In genomic region chr7:35968140-35968940, GRCh38 we compare ENCODE assay signal across 26 cellular contexts.
DNase-seq lines count a peak whose midpoint lies in the region; ATAC-seq, FAIRE-seq and TF ChIP-seq lines count a peak whose summit lies in the region.
"Had no signal": no experiment of that assay in that cellular context is flagged by ENCODE, and none has a peak within 500 bp of the region (broad histone marks: within the 10 kb centered on the region; RNA-seq: fewer than 3 reads in every experiment).

No MANE protein-coding gene starts in this region.

- DNase-seq in SK-N-SH (peak; percentile 21), endothelial cell of umbilical vein (ENCODE audit: low read depth, low spot score) (no peak), posterior vena cava (ENCODE audit: low spot score) (peak; percentile 77), upper lobe of right lung (no peak), T-cell (no peak), NCI-H1436 (lab: John Stamatoyannopoulos, UW) (no peak)
- DNase-seq: Calu3; GM23248; HCEC 1CT; MM.1S; NCI-H1694; NCI-H2029 treated with DMSO at 0.1 percent for 48 hours; NCI-H446 treated with DMSO at 0.1 percent for 48 hours; NCI-H526; NCI-H82; NK-92 treated with Interleukin-12 subunit alpha and Interleukin-12 subunit beta, amount 100 ng/mL, for 24 hours; PC-9 had no signal

- H3K27me3 ChIP-seq in SK-N-SH (ENCODE audit: insufficient read depth) (no peaks in the 10 kb centered on the region), endothelial cell of umbilical vein (ENCODE audit: control insufficient read depth in 2 of 2, insufficient read depth in 2 of 2, low read length in 2 of 2) (peaks cover 0 to 4% of the 10 kb centered on the region in 2 experiments), upper lobe of right lung (peaks cover 4% of the 10 kb centered on the region)
- H3K27me3 ChIP-seq: SJSA1 had no signal

- no peak for TF ChIP-seq RAD21 in SK-N-SH (IDR thresholded peaks at IDR 0.05; ENCODE audit: low read length)

- TF ChIP-seq POLR2A in endothelial cell of umbilical vein (IDR thresholded peaks at IDR 0.05; ENCODE audit: low read depth, low read length) = no peak

- H3K4me3 Mint-ChIP-seq in T-cell = no peak overlapping the region

- H3K36me3 ChIP-seq in SK-N-SH (replicated peaks in 1 of 2; ENCODE audit: control insufficient read depth in 1 of 2, insufficient read depth in 2 of 2, low read length in 1 of 2) (no peaks in the 10 kb centered on the region), endothelial cell of umbilical vein (ENCODE audit: control insufficient read depth in 2 of 2, extremely low read depth in 1 of 2, insufficient read depth in 2 of 2, low read length in 2 of 2) (no peaks in the 10 kb centered on the region), upper lobe of right lung (no peaks in the 10 kb centered on the region)
- H3K36me3 ChIP-seq: SJSA1 had no signal

- ATAC-seq in SK-N-SH treated with all-trans-retinoic acid at 6 μM for 48 hours (no peak), upper lobe of right lung (peak; percentile 12), T-cell (replicated peaks in 1 of 4) (no peak), GM21825 (IDR thresholded peaks at IDR 0.05; ENCODE audit: unreplicated experiment) (no peak)
- ATAC-seq: Right ventricle myocardium inferior had no signal

- POLR2A ChIA-PET in SK-N-SH (lab: Yijun Ruan, JAX) = no interaction called here
- POLR2A ChIA-PET in endothelial cell of umbilical vein (lab: Charles Lee) = no interaction called here
- POLR2A ChIA-PET in T-cell (lab: Charles Lee) = no interaction called here

- no peak for FAIRE-seq in endothelial cell of umbilical vein (lab: Jason Lieb, UNC)
- FAIRE-seq: GM18507 had no signal

- no peaks in the 10 kb centered on the region for H3K36me3 Mint-ChIP-seq in T-cell
- H3K36me3 Mint-ChIP-seq: IgD-negative memory B cell had no signal

- peaks cover 4 to 5% (median 4%) of the 10 kb centered on the region in 3 donors for H3K4me1 Mint-ChIP-seq in T-cell

- peaks cover 23 to 27% of the 10 kb centered on the region in 2 donors for H3K27me3 Mint-ChIP-seq in T-cell

- H3K9ac ChIP-seq in SK-N-SH = no peak overlapping the region
- no peak overlapping the region for H3K9ac ChIP-seq in endothelial cell of umbilical vein (replicated peaks; ENCODE audit: extremely low read depth, insufficient read depth, low read length)
- H3K9ac ChIP-seq: GM23248, KMS-11 had no signal

- intact Hi-C loops in endothelial cell of umbilical vein (cut with micrococcal nuclease) = no loop called here
- intact Hi-C loops in posterior vena cava (cut with DNase I) = no loop called here
- intact Hi-C loops in upper lobe of right lung (cut with DNase I) = no loop called here

- TF ChIP-seq CTCF in SK-N-SH (IDR thresholded peaks at IDR 0.05) (no peak), endothelial cell of umbilical vein (IDR thresholded peaks at IDR 0.05; ENCODE audit: extremely low read depth in 1 of 2, insufficient read depth in 1 of 2, low read depth in 1 of 2, low read length in 2 of 2) (no peak), upper lobe of right lung (IDR thresholded peaks at IDR 0.05) (no peak)

- CTCF ChIA-PET in SK-N-SH (lab: Yijun Ruan, JAX) = interaction anchor here (0.7 to 14.1 kb wide), 3 partner anchors 17 to 323 kb away, joined by 3 to 185 read pairs (median 9); no protein-coding TSS in a partner anchor
- CTCF ChIA-PET in endothelial cell of umbilical vein (lab: Charles Lee) = interaction anchor here (1.1 to 6.9 kb wide), 5 partner anchors 8 to 351 kb away, joined by 3 to 61 read pairs (median 4); no protein-coding TSS in a partner anchor
- CTCF ChIA-PET in T-cell (lab: Charles Lee) = no interaction called here

- H2AFZ ChIP-seq in SK-N-SH (ENCODE audit: low read depth) (no peak overlapping the region), endothelial cell of umbilical vein (ENCODE audit: low read depth, low read length) (peak overlapping the region; percentile 66)
- H2AFZ ChIP-seq: GM23248, PC-9 had no signal

- H3K27ac ChIP-seq in SK-N-SH (ENCODE audit: low read depth in 2 of 2, low read length in 1 of 2) = no peak overlapping the region
- no peak overlapping the region for H3K27ac ChIP-seq in endothelial cell of umbilical vein (ENCODE audit: insufficient read depth, low read depth, low read length)
- H3K27ac ChIP-seq in upper lobe of right lung = no peak overlapping the region
- H3K27ac ChIP-seq: 22Rv1, GM23248, HL-60, KMS-11, PC-9, SJSA1 had no signal

- H4K20me1 ChIP-seq in SK-N-SH (ENCODE audit: insufficient read depth) (no peaks in the 10 kb centered on the region), endothelial cell of umbilical vein (replicated peaks; ENCODE audit: control insufficient read depth, extremely low read depth, insufficient read depth, low read length) (no peaks in the 10 kb centered on the region)

- H3K4me2 ChIP-seq in SK-N-SH (no peak overlapping the region), endothelial cell of umbilical vein (ENCODE audit: insufficient read depth, low read length) (no peak overlapping the region)
- H3K4me2 ChIP-seq: KMS-11, PC-9 had no signal

- H3K9me3 ChIP-seq in SK-N-SH (no peaks in the 10 kb centered on the region), endothelial cell of umbilical vein (replicated peaks; ENCODE audit: control insufficient read depth, insufficient read depth, low read length) (no peaks in the 10 kb centered on the region), upper lobe of right lung (no peaks in the 10 kb centered on the region)
- H3K9me3 ChIP-seq: SJSA1 had no signal

- no peaks in the 10 kb centered on the region for H3K9me1 ChIP-seq in endothelial cell of umbilical vein (replicated peaks; ENCODE audit: control insufficient read depth, extremely low read depth, insufficient read depth, low read length)

- no TSS peak for BruUV-seq in endothelial cell of umbilical vein (replicated peaks; lab: Mats Ljungman, UMichigan)

- H3K4me1 ChIP-seq in SK-N-SH (ENCODE audit: control insufficient read depth in 1 of 2, insufficient read depth in 2 of 2, low read depth in 1 of 2, low read length in 1 of 2) = peaks cover 0 to 15% of the 10 kb centered on the region in 2 experiments; a peak in 2 of 4 replicates
- H3K4me1 ChIP-seq in endothelial cell of umbilical vein (ENCODE audit: control insufficient read depth, extremely low read depth, insufficient read depth, low read length) = no peaks in the 10 kb centered on the region
- H3K4me1 ChIP-seq in upper lobe of right lung = no peaks in the 10 kb centered on the region
- H3K4me1 ChIP-seq: SJSA1 had no signal

- H3K4me3 ChIP-seq in SK-N-SH (ENCODE audit: low read depth in 2 of 2, low read length in 1 of 2) (no peak overlapping the region), endothelial cell of umbilical vein (replicated peaks in 1 of 3; ENCODE audit: insufficient read depth in 1 of 3, low read depth in 1 of 3, low read length in 3 of 3) (no peak overlapping the region), upper lobe of right lung (no peak overlapping the region)
- H3K4me3 ChIP-seq: GM23248, PC-9, SJSA1 had no signal

- no peaks in the 10 kb centered on the region for H3F3A ChIP-seq in SK-N-SH (replicated peaks; ENCODE audit: insufficient read depth)

- WGBS in SK-N-SH (ENCODE audit: low lambda C conversion rate) = 88% methylated on average over 28 of the region's 40 CpGs

- no peaks in the 10 kb centered on the region; the same call in 1 of the 2 replicates for H3K9me2 ChIP-seq in SK-N-SH

- dilution Hi-C loops in endothelial cell of umbilical vein (cut with MboI; ENCODE audit: extremely low pct_ligation_motif_present, low sequenced_read_pairs) = no loop called here

- no peak for TF ChIP-seq EP300 in SK-N-SH (IDR thresholded peaks at IDR 0.05; ENCODE audit: borderline replicate concordance in 1 of 2, low read depth in 1 of 2, low read length in 1 of 2)

- no peak overlapping the region for H3K27ac Mint-ChIP-seq in T-cell
- H3K27ac Mint-ChIP-seq: IgD-negative memory B cell had no signal

- H3K9me3 Mint-ChIP-seq in T-cell = no peaks in the 10 kb centered on the region
- H3K9me3 Mint-ChIP-seq: IgD-negative memory B cell had no signal

- H3K79me2 ChIP-seq in SK-N-SH (ENCODE audit: insufficient read depth) (no peaks in the 10 kb centered on the region), endothelial cell of umbilical vein (ENCODE audit: control insufficient read depth, insufficient read depth, low read length) (no peaks in the 10 kb centered on the region)

TF ChIP-seq in SK-N-SH, 30 proteins besides CTCF, POLR2A, EP300 and RAD21:
- TF ChIP-seq MEF2A (IDR thresholded peaks at IDR 0.05; ENCODE audit: borderline replicate concordance, low read depth) = no peak
- no peak for TF ChIP-seq RFX5 (IDR thresholded peaks at IDR 0.05; ENCODE audit: low read length)

TF ChIP-seq in SK-N-SH treated with all-trans-retinoic acid at 6 μM for 48 hours, 23 proteins besides CTCF, POLR2A, EP300 and RAD21 (continues in another document):
- TF ChIP-seq CSDC2 (CRISPR knock-in tag; IDR thresholded peaks at IDR 0.05) = no peak
- TF ChIP-seq ZNF70 (CRISPR knock-in tag; IDR thresholded peaks at IDR 0.05) = no peak
- TF ChIP-seq ZC3H10 (CRISPR knock-in tag; IDR thresholded peaks at IDR 0.05) = no peak
- no peak for TF ChIP-seq CREB5 (CRISPR knock-in tag; IDR thresholded peaks at IDR 0.05; ENCODE audit: low read depth)

TF ChIP-seq in endothelial cell of umbilical vein, 7 proteins besides CTCF, POLR2A, EP300 and RAD21:
- TF ChIP-seq MYC (IDR thresholded peaks at IDR 0.05; ENCODE audit: low read depth, low read length) = no peak
- no peak for TF ChIP-seq POLR2AphosphoS5 (IDR thresholded peaks at IDR 0.05; ENCODE audit: insufficient read depth, low read depth, low read length)
- TF ChIP-seq MAX (IDR thresholded peaks at IDR 0.05; ENCODE audit: insufficient read depth, insufficient read length) = no peak
- TF ChIP-seq FOS (IDR thresholded peaks at IDR 0.05; ENCODE audit: borderline replicate concordance, insufficient read depth, low read length) = no peak
- TF ChIP-seq EZH2 (IDR thresholded peaks at IDR 0.05; ENCODE audit: borderline replicate concordance, low read depth, low read length, severe bottlenecking) = no peak
- no peak for TF ChIP-seq GATA2 (IDR thresholded peaks at IDR 0.05; ENCODE audit: insufficient read depth, insufficient read length, low read depth, low read length)
- no peak for TF ChIP-seq JUN (IDR thresholded peaks at IDR 0.05; ENCODE audit: borderline replicate concordance, insufficient read depth, insufficient read length, low read depth)

Comparison
In these comparisons a context has a peak if more than half of its experiments do, and no peak if none do; other contexts are left out.
1. DNase-seq: peak in SK-N-SH (single experiment) and posterior vena cava (single experiment); none in endothelial cell of umbilical vein (single experiment), upper lobe of right lung (single experiment), T-cell (0 of 34) and NCI-H1436 (single experiment).
2. CTCF ChIA-PET loops: an anchor here in SK-N-SH (0.7 to 14.1 kb wide) and endothelial cell of umbilical vein (1.1 to 6.9 kb wide); none called in T-cell.